7 cellular contexts compared by ENCODE assay signal in the genomic region with DNA sequence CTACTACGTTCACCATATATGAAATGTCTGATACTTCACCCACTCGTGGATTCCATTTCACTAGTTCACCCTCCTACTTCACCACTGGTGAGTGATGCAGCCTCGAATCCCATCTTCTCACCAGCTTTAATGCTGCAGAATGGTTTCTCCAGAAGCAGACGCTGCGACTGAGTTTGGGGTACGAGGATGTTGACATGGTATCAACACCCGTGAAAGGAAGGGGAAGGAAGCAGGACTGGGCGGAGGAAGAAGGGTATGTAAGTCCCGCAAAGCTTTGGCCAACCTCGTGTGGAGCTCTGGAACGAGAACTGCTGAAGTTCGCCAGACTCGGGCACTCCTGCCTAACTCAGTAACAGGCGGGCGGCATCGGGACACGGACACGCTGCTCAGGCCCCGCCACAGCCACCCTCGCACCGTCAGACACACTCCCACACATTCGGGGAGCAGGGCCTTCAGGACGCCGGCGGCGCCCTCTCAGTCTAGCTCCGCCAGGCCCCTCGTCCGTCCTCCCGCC. TPM values are rescaled to one million over a fixed set of nuclear protein-coding genes. Genes with fewer than 3 reads are reported as not detected.
DNase-seq lines count a peak whose midpoint lies in the region; ATAC-seq, FAIRE-seq and TF ChIP-seq lines count a peak whose summit lies in the region.

No MANE protein-coding gene starts in this region.

- H3K79me2 ChIP-seq in endothelial cell of umbilical vein (ENCODE audit: control insufficient read depth, insufficient read depth, low read length) = peaks cover 45% of the 10 kb centered on the region

- peak overlapping the region; percentile 79 for H3K9ac ChIP-seq in endothelial cell of umbilical vein (replicated peaks; ENCODE audit: extremely low read depth, insufficient read depth, low read length)

- H3K4me1 ChIP-seq in endothelial cell of umbilical vein (ENCODE audit: control insufficient read depth, extremely low read depth, insufficient read depth, low read length) (peaks cover 35% of the 10 kb centered on the region), thyroid gland (peaks cover 15 to 23% of the 10 kb centered on the region in 2 donors)

- dilution Hi-C loops in endothelial cell of umbilical vein (cut with MboI; ENCODE audit: extremely low pct_ligation_motif_present, low sequenced_read_pairs) = no loop called here

- no peaks in the 10 kb centered on the region for H4K20me1 ChIP-seq in endothelial cell of umbilical vein (replicated peaks; ENCODE audit: control insufficient read depth, extremely low read depth, insufficient read depth, low read length)

- no TSS peak for BruUV-seq in endothelial cell of umbilical vein (replicated peaks; lab: Mats Ljungman, UMichigan)

- POLR2A ChIA-PET in endothelial cell of umbilical vein (lab: Charles Lee) = interaction anchor here (1.2 kb wide), 1 partner anchor 178 kb away, joined by 3 read pairs; no protein-coding TSS in a partner anchor

- no peaks in the 10 kb centered on the region for H3K9me1 ChIP-seq in endothelial cell of umbilical vein (replicated peaks; ENCODE audit: control insufficient read depth, extremely low read depth, insufficient read depth, low read length)

- DNase-seq in GM06990 (ENCODE audit: extremely low read depth, insufficient read length) (no peak), HUDEP-2 (lab: John Stamatoyannopoulos, UW; ENCODE audit: unreplicated experiment in 76 of 76) (peak in 51 of 76 experiments; percentile 21 to 97 (median 55)), endothelial cell of umbilical vein (ENCODE audit: low read depth, low spot score) (peak; percentile 49), mucosa of gallbladder (ENCODE audit: low spot score) (peak; percentile 19), thyroid gland (peak; percentile 26 to 41)

- intact Hi-C loops in endothelial cell of umbilical vein (cut with micrococcal nuclease) (loop anchor here (5.0 kb wide), 1 partner anchor 59 kb away; no protein-coding TSS in a partner anchor), thyroid gland (cut with DNase I) (no loop called here)

- H3K36me3 ChIP-seq in GM06990 (ENCODE audit: control insufficient read depth, insufficient read depth, low read length) (peaks cover 4% of the 10 kb centered on the region), endothelial cell of umbilical vein (ENCODE audit: control insufficient read depth in 2 of 2, extremely low read depth in 1 of 2, insufficient read depth in 2 of 2, low read length in 2 of 2) (no peaks in the 10 kb centered on the region), thyroid gland (no peaks in the 10 kb centered on the region)

- no peak for TF ChIP-seq POLR2A in endothelial cell of umbilical vein (IDR thresholded peaks at IDR 0.05; ENCODE audit: low read depth, low read length)
- TF ChIP-seq POLR2A in thyroid gland (IDR thresholded peaks at IDR 0.05) = no peak

- CTCF ChIA-PET in endothelial cell of umbilical vein (lab: Charles Lee) = no interaction called here

- TF ChIP-seq CTCF in GM06990 (IDR thresholded peaks at IDR 0.05; ENCODE audit: insufficient read depth, low read length, poor library complexity, severe bottlenecking) = no peak
- no peak for TF ChIP-seq CTCF in VCaP (conservative IDR thresholded peaks at IDR 0.05)
- no peak for TF ChIP-seq CTCF in endothelial cell of umbilical vein (IDR thresholded peaks at IDR 0.05; ENCODE audit: extremely low read depth in 1 of 2, insufficient read depth in 1 of 2, low read depth in 1 of 2, low read length in 2 of 2)
- no peak for TF ChIP-seq CTCF in thyroid gland (IDR thresholded peaks at IDR 0.05)

- peak overlapping the region; percentile 60 for H3K4me2 ChIP-seq in endothelial cell of umbilical vein (ENCODE audit: insufficient read depth, low read length)

- H3K27me3 ChIP-seq in GM06990 (replicated peaks; ENCODE audit: control insufficient read depth, insufficient read depth, low read length) (no peaks in the 10 kb centered on the region), endothelial cell of umbilical vein (ENCODE audit: control insufficient read depth in 2 of 2, insufficient read depth in 2 of 2, low read length in 2 of 2) (no peaks in the 10 kb centered on the region), thyroid gland (no peaks in the 10 kb centered on the region)

- H3K9me3 ChIP-seq in endothelial cell of umbilical vein (replicated peaks; ENCODE audit: control insufficient read depth, insufficient read depth, low read length) = no peaks in the 10 kb centered on the region
- H3K9me3 ChIP-seq in thyroid gland = no peaks in the 10 kb centered on the region

- FAIRE-seq in endothelial cell of umbilical vein (lab: Jason Lieb, UNC) = no peak

- H3K27ac ChIP-seq in VCaP (peak overlapping the region; percentile 96), endothelial cell of umbilical vein (ENCODE audit: insufficient read depth, low read depth, low read length) (peak overlapping the region; percentile 45), thyroid gland (peak overlapping the region; percentile 35 to 82 (median 64))

- ATAC-seq in GM21528 (IDR thresholded peaks at IDR 0.05; ENCODE audit: low FRiP score, unreplicated experiment) = peak; percentile 34

- peak overlapping the region; percentile 70 for H2AFZ ChIP-seq in endothelial cell of umbilical vein (ENCODE audit: low read depth, low read length)

- WGBS in thyroid gland, 2 donors = 3 to 4% methylated on average over 12 to 18 of the region's 30 CpGs

- H3K4me3 ChIP-seq in GM06990 (replicated peaks; ENCODE audit: low read depth, low read length) (peak overlapping the region; percentile 92), endothelial cell of umbilical vein (replicated peaks in 1 of 3; ENCODE audit: insufficient read depth in 1 of 3, low read depth in 1 of 3, low read length in 3 of 3) (peak overlapping the region; percentile 35 to 60 (median 58)), thyroid gland (replicated peaks in 1 of 3) (peak overlapping the region; percentile 54 to 87 (median 56))

TF ChIP-seq in endothelial cell of umbilical vein, 7 proteins besides CTCF, POLR2A, EP300 and RAD21:
- TF ChIP-seq EZH2 (IDR thresholded peaks at IDR 0.05; ENCODE audit: borderline replicate concordance, low read depth, low read length, severe bottlenecking) (no peak), MYC (IDR thresholded peaks at IDR 0.05; ENCODE audit: low read depth, low read length) (no peak), FOS (IDR thresholded peaks at IDR 0.05; ENCODE audit: borderline replicate concordance, insufficient read depth, low read length) (no peak), POLR2AphosphoS5 (IDR thresholded peaks at IDR 0.05; ENCODE audit: insufficient read depth, low read depth, low read length) (no peak), GATA2 (IDR thresholded peaks at IDR 0.05; ENCODE audit: insufficient read depth, insufficient read length, low read depth, low read length) (no peak), JUN (IDR thresholded peaks at IDR 0.05; ENCODE audit: borderline replicate concordance, insufficient read depth, insufficient read length, low read depth) (no peak)
- TF ChIP-seq, protein P1, sequence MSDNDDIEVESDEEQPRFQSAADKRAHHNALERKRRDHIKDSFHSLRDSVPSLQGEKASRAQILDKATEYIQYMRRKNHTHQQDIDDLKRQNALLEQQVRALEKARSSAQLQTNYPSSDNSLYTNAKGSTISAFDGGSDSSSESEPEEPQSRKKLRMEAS (IDR thresholded peaks at IDR 0.05; ENCODE audit: insufficient read depth, insufficient read length) = no peak

RNA-seq across cellular contexts. Expression of a gene that starts 0.8 kb away (rescaled TPM):
- total RNA-seq in endothelial cell of umbilical vein = 57.6 and 62.1 TPM in 2 replicates
- polyA plus RNA-seq in endothelial cell of umbilical vein = 32.6 and 34.5 TPM in 2 replicates
- polyA plus RNA-seq in endothelial cell of umbilical vein (2011; cell fraction: cytosol; rRNA removed) = 21.5 and 26.1 TPM in 2 replicates
- 167 and 168 TPM in 2 replicates for polyA plus RNA-seq in endothelial cell of umbilical vein (2011; cell fraction: nucleus; rRNA removed)
- 33.7 and 36.0 TPM in 2 replicates for polyA plus RNA-seq in endothelial cell of umbilical vein (2012)
- polyA minus RNA-seq in endothelial cell of umbilical vein = 97.3 and 99.9 TPM in 2 replicates
- 23.0 TPM for polyA minus RNA-seq in endothelial cell of umbilical vein (2011; cell fraction: cytosol; rRNA and poly(A)+ RNA removed)
- 132 and 146 TPM in 2 replicates for polyA minus RNA-seq in endothelial cell of umbilical vein (2011; cell fraction: nucleus; rRNA and poly(A)+ RNA removed)
- total RNA-seq in mucosa of gallbladder = 42.5 TPM
- 10 to 100 TPM; 35.1 to 56.3 (median 42.9) TPM for total RNA-seq in thyroid gland

Comparison
In these comparisons a context has a peak if more than half of its experiments do, and no peak if none do; other contexts are left out.
1. H3K27ac ChIP-seq: peak in every context shown above with its lines; median percentile 96 in VCaP; 64 in thyroid gland; 45 in endothelial cell of umbilical vein.